8 cellular contexts compared by ENCODE assay signal in genomic region chr2:86337235-86338099, GRCh38. TPM values are rescaled to one million over a fixed set of nuclear protein-coding genes. Genes with fewer than 3 reads are reported as not detected.
DNase-seq lines count a peak whose midpoint lies in the region; ATAC-seq and TF ChIP-seq lines count a peak whose summit lies in the region.

A gene with protein sequence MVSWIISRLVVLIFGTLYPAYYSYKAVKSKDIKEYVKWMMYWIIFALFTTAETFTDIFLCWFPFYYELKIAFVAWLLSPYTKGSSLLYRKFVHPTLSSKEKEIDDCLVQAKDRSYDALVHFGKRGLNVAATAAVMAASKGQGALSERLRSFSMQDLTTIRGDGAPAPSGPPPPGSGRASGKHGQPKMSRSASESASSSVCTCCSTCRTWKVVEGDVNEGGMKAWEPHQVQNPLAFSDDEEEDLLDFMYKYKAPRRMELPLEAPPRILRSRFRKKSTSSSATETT (minus strand): TSS chr2:86337626. CDS start chr2:86337510, 116 bp downstream.

- no peak within 1 kb of the TSS for H3K27ac Mint-ChIP-seq in activated naive CD8-positive, alpha-beta T cell

- WGBS in psoas muscle, 3 donors: 1 to 2% (median 1%) methylated on average over 49 to 102 of the region's 102 CpGs

- H3K4me1 ChIP-seq in right atrium auricular region (peaks cover 0 to 12% of the 10 kb centered on the region in 2 donors), psoas muscle (peaks cover 16% of the 10 kb centered on the region)

- H3K4me3 Mint-ChIP-seq in activated naive CD8-positive, alpha-beta T cell: peak within 1 kb of the TSS; percentile 87

- H3K36me3 Mint-ChIP-seq in activated naive CD8-positive, alpha-beta T cell: peaks cover 9% of the 10 kb centered on the region

- DNase-seq in DMS 273 (lab: John Stamatoyannopoulos, UW; ENCODE audit: unreplicated experiment) (peak; percentile 84), DMS 273 treated with DMSO at 0.1 percent for 48 hours (lab: John Stamatoyannopoulos, UW) (no peak), M059J (ENCODE audit: low read depth) (peak; percentile 20), right atrium auricular region (ENCODE audit: low spot score) (no peak), psoas muscle (peak; percentile 48 to 72), sciatic nerve (ENCODE audit: low spot score) (no peak)

- H3K9me3 Mint-ChIP-seq in activated naive CD8-positive, alpha-beta T cell (ENCODE audit: low read depth): peaks cover 13% of the 10 kb centered on the region

- H3K27me3 ChIP-seq in right atrium auricular region (no peaks in the 10 kb centered on the region), psoas muscle (ENCODE audit: insufficient read depth in 3 of 3, low read length in 2 of 3) (no peaks in the 10 kb centered on the region)

- peaks cover 0 to 12% of the 10 kb centered on the region in 2 donors for H3K9me3 ChIP-seq in right atrium auricular region
- H3K9me3 ChIP-seq in psoas muscle: no peaks in the 10 kb centered on the region

- peaks cover 13% of the 10 kb centered on the region for H3K4me1 Mint-ChIP-seq in activated naive CD8-positive, alpha-beta T cell (ENCODE audit: low read depth)

- TF ChIP-seq CTCF in right atrium auricular region (IDR thresholded peaks at IDR 0.05) (no peak), psoas muscle (IDR thresholded peaks at IDR 0.05) (no peak)

- H3K36me3 ChIP-seq in right atrium auricular region: no peaks in the 10 kb centered on the region
- H3K36me3 ChIP-seq in psoas muscle (ENCODE audit: insufficient read depth in 1 of 2, low read depth in 1 of 2): no peaks in the 10 kb centered on the region

- H3K4me3 ChIP-seq in right atrium auricular region (peak within 1 kb of the TSS; percentile 49 to 57), psoas muscle (peak within 1 kb of the TSS; percentile 85)

- ATAC-seq in psoas muscle (peak; percentile 90 to 93 (median 92)), sciatic nerve (no peak), GM21619 (IDR thresholded peaks at IDR 0.05; ENCODE audit: unreplicated experiment) (no peak)

- intact Hi-C loops in psoas muscle (cut with DNase I) (loop anchor here in 1 of 2 donors (5.0 kb wide), 1 partner anchor 35 kb away; no protein-coding TSS in a partner anchor), sciatic nerve (cut with DNase I) (no loop called here)

- H3K27ac ChIP-seq in right atrium auricular region (peak within 1 kb of the TSS; percentile 66 to 77), psoas muscle (peak within 1 kb of the TSS; percentile 88)

- H3K27me3 Mint-ChIP-seq in activated naive CD8-positive, alpha-beta T cell: peaks cover 32% of the 10 kb centered on the region

RNA-seq across cellular contexts. Expression of the gene that starts here (rescaled TPM):
- 2.5 and 3.4 TPM in 2 replicates for total RNA-seq in M059J (2014; rRNA removed; shearing (Covaris generic))
- total RNA-seq in right atrium auricular region (10 to 100 TPM; 29.4 to 34.2 TPM), psoas muscle (10 to 100 TPM in 2 of 4 donors, 1 to 10 TPM in 2; 4.1 to 16.1 (median 9.7) TPM), sciatic nerve (0.98 TPM)
- 1 to 10 TPM; 1.2 to 8.2 (median 4.8) TPM for polyA plus RNA-seq in psoas muscle

Comparison
In these comparisons a context has a peak if more than half of its experiments do, and no peak if none do; other contexts are left out.
1. DNase-seq: peak in DMS 273 (single experiment), M059J (single experiment) and psoas muscle (2 of 2); none in DMS 273 treated with DMSO at 0.1 percent for 48 hours (single experiment), right atrium auricular region (single experiment) and sciatic nerve (single experiment).
2. ATAC-seq: peak in psoas muscle (4 of 4); none in sciatic nerve (single experiment) and GM21619 (single experiment).